In the genomic region with DNA sequence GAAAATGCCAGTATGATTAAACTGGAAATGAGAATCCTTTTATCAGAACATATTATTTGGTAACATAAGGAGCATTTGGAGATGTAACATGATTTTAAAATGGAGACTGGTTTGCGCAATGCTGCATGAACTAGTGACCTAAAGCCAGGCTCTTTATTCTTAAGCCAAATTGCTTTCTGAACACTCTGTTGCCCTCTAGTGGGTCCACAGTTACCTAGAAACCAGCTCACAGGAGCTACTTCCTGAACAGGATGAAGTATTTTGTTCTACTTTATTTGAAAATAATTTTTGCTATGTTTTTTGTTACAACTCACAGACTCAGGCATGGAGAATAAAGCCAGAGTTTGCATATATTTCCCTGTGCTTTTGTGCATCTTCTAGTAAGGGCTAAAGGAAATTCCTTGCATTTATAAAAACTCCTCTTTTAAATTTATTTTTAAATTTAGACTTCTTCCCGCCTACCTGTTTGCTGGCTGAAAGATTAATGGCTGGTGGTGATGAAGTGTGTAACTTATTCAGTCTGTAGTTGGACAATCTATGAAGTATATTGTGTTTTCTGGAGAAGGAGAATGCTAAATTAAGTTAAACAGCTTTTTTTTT, we compare ENCODE assay signal across 8 cellular contexts.
A peak's percentile ranks its signal among the peaks of the same experiment; 100 is the strongest.
DNase-seq lines count a peak whose midpoint lies in the region; ATAC-seq and TF ChIP-seq lines count a peak whose summit lies in the region.

No MANE protein-coding gene starts in this region.

- intact Hi-C loops in Right ventricle myocardium inferior (cut with DNase I) (loop anchor here (2.0 to 10.0 kb wide), 4 partner anchors 237 to 983 kb away; no protein-coding TSS in a partner anchor), cardiac septum (cut with DNase I) (loop anchor here (2.0 to 5.0 kb wide), 3 partner anchors 367 to 985 kb away; no protein-coding TSS in a partner anchor), left ventricle myocardium inferior (cut with micrococcal nuclease) (loop anchor here (2.0 kb wide), 1 partner anchor 367 kb away; no protein-coding TSS in a partner anchor), sciatic nerve (cut with DNase I) (loop anchor here (10.0 kb wide), 1 partner anchor 367 kb away; no protein-coding TSS in a partner anchor)

- no peak for DNase-seq in Right ventricle myocardium inferior (ENCODE audit: missing footprints)
- no peak for DNase-seq in cardiac septum (ENCODE audit: low spot score)
- DNase-seq in NCI-H510A (lab: John Stamatoyannopoulos, UW), result peak; percentile 46
- peak; percentile 4 for DNase-seq in activated naive CD8-positive, alpha-beta T cell treated with anti-CD3 and anti-CD28 coated beads, Interleukin-2, amount 50 U/mL, for 24 hours
- DNase-seq in left ventricle myocardium inferior, result no peak
- no peak for DNase-seq in sciatic nerve (ENCODE audit: low spot score)
- DNase-seq in activated CD4-positive, CD25-positive, alpha-beta regulatory T cell (lab: John Stamatoyannopoulos, UW), result no peak

- no peaks in the 10 kb centered on the region for H3K9me3 Mint-ChIP-seq in activated naive CD8-positive, alpha-beta T cell treated with anti-CD3 and anti-CD28 coated beads, Interleukin-2, amount 50 U/mL, for 24 hours

- H3K27me3 ChIP-seq in left ventricle myocardium inferior (ENCODE audit: low read depth), result no peaks in the 10 kb centered on the region

- no peaks in the 10 kb centered on the region for H3K27me3 Mint-ChIP-seq in activated naive CD8-positive, alpha-beta T cell treated with anti-CD3 and anti-CD28 coated beads, Interleukin-2, amount 50 U/mL, for 24 hours

- no peaks in the 10 kb centered on the region for H3K36me3 Mint-ChIP-seq in activated naive CD8-positive, alpha-beta T cell treated with anti-CD3 and anti-CD28 coated beads, Interleukin-2, amount 50 U/mL, for 24 hours (ENCODE audit: low read depth)

- ATAC-seq in Right ventricle myocardium inferior (peak; percentile 70), HG03159 (IDR thresholded peaks at IDR 0.05; ENCODE audit: unreplicated experiment) (peak; percentile 80), sciatic nerve (peak; percentile 93)
- ATAC-seq in activated naive CD8-positive, alpha-beta T cell treated with anti-CD3 and anti-CD28 coated beads, Interleukin-2, amount 50 U/mL, for 24 hours, result no peak

- no peak overlapping the region for H3K27ac ChIP-seq in left ventricle myocardium inferior (replicated peaks)

- no peak overlapping the region for H3K4me3 Mint-ChIP-seq in activated naive CD8-positive, alpha-beta T cell treated with anti-CD3 and anti-CD28 coated beads, Interleukin-2, amount 50 U/mL, for 24 hours

- H3K9me3 ChIP-seq in left ventricle myocardium inferior (replicated peaks), result no peaks in the 10 kb centered on the region

- no peak overlapping the region for H3K27ac Mint-ChIP-seq in activated naive CD8-positive, alpha-beta T cell treated with anti-CD3 and anti-CD28 coated beads, Interleukin-2, amount 50 U/mL, for 24 hours

- peaks cover 3% of the 10 kb centered on the region for H3K4me1 Mint-ChIP-seq in activated naive CD8-positive, alpha-beta T cell treated with anti-CD3 and anti-CD28 coated beads, Interleukin-2, amount 50 U/mL, for 24 hours

- no peaks in the 10 kb centered on the region for H3K36me3 ChIP-seq in left ventricle myocardium inferior

- peak; percentile 85 for TF ChIP-seq CTCF in left ventricle myocardium inferior (IDR thresholded peaks at IDR 0.05; ENCODE audit: borderline replicate concordance)

- no peak overlapping the region for H3K4me3 ChIP-seq in left ventricle myocardium inferior

- H3K4me1 ChIP-seq in left ventricle myocardium inferior, result peaks cover 20% of the 10 kb centered on the region

Comparison
In these comparisons a context has a peak if more than half of its experiments do, and no peak if none do; other contexts are left out.
1. DNase-seq: peak in NCI-H510A (single experiment) and activated naive CD8-positive, alpha-beta T cell treated with anti-CD3 and anti-CD28 coated beads, Interleukin-2, amount 50 U/mL, for 24 hours (single experiment); none in Right ventricle myocardium inferior (single experiment), cardiac septum (single experiment), left ventricle myocardium inferior (single experiment), sciatic nerve (single experiment) and activated CD4-positive, CD25-positive, alpha-beta regulatory T cell (0 of 4).